Comparison of ENCODE assay signal across 23 cellular contexts in the genomic region with DNA sequence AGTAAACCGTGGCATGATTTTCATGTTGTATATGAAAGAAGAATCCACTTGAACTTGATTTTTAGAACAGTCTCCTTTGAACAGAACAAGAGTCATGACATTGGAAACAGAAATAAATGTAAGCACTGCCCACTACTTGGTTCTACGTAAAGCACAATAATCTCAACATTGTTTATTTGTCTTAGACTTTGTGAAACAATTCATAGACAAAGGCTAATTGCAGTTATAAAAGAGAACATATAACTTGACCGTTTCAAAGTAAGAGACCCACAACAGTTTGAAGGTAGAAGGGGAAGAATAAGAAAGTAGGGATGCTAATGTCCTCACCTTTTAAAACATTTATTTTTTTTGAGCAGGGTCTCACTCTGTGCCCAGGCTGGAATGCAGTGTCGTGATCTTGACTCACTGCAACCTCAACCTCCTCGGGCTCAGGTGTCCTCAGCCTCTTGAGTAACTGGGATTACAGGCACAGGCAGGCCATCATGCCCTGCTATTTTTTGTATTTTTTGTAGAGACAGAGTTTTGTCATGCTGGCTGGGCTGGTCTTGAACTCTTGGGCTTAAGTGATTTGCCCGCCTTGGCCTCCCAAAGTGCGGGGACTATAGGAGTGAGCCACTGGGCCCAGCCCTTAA.
"Had no signal": no experiment of that assay in that cellular context is flagged by ENCODE, and none has a peak within 500 bp of the region (broad histone marks: within the 10 kb centered on the region; RNA-seq: fewer than 3 reads in every experiment).

No MANE protein-coding gene starts in this region.

- FAIRE-seq: HepG2, RCC 7860 had no signal

- ATAC-seq: HepG2 had no signal

- H3K4me1 Mint-ChIP-seq: IgD-negative memory B cell had no signal

- H3K4me3 ChIP-seq: MG63, SJSA1, SK-N-MC had no signal

- H3K9me3 Mint-ChIP-seq: IgD-negative memory B cell had no signal

- H3K9me3 ChIP-seq: MG63, SJSA1 had no signal

- H3K27ac ChIP-seq: SJSA1, SK-N-MC had no signal

- H3K27me3 ChIP-seq: MG63, SJSA1 had no signal

- H3K36me3 Mint-ChIP-seq: IgD-negative memory B cell had no signal

- H3K36me3 ChIP-seq: MG63 had no signal

- DNase-seq: KBM-7, MG63, NCI-H1092, NCI-H1105 treated with DMSO at 0.1 percent for 48 hours, NCI-H1436, NCI-H187, NCI-H2029, NCI-H2081 treated with DMSO at 0.1 percent for 48 hours, NCI-H2171, NCI-H226, NCI-H446, NCI-H510A, NCI-H524 treated with DMSO at 0.1 percent for 48 hours, NCI-H69, NCI-H774, Right ventricle myocardium superior, RPMI8226, SIG-M5 had no signal

- H3K4me3 Mint-ChIP-seq: IgD-negative memory B cell had no signal
